In the genomic region with DNA sequence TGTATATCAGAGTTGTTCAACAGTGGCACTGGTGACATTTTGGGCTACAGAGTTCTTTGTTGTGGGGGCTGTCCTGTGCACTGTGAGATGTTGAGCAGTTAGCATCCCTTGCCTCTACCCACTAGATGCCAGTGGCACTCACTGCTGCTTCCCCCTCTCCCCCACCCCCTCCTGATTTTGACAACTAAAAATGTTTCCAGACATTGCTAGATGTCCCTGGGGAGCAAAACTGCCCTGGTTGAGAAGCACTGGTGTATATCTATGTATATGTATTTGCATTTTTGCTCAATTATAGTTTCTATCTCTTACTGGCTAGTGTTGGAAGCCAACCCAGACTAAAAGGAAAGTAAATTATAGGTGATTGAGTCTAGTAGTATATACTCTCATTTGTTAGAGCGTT, we compare ENCODE assay signal across 8 cellular contexts. TPM values are rescaled to one million over a fixed set of nuclear protein-coding genes. Genes with fewer than 3 reads are reported as not detected.
A peak's percentile ranks its signal among the peaks of the same experiment; 100 is the strongest.
DNase-seq lines count a peak whose midpoint lies in the region; ATAC-seq, FAIRE-seq and TF ChIP-seq lines count a peak whose summit lies in the region.

No MANE protein-coding gene starts in this region.

- CTCF ChIA-PET in HepG2 (lab: Yijun Ruan, JAX; ENCODE audit: low intra/inter-chr PET ratio, low total read pairs): no interaction called here
- CTCF ChIA-PET in IMR-90 (lab: Yijun Ruan, JAX): no interaction called here

- dilution Hi-C loops in IMR-90 (cut with HindIII; ENCODE audit: low sequenced_read_pairs, unreplicated experiment): no loop called here

- no peak overlapping the region for H3K23ac ChIP-seq in IMR-90 (ENCODE audit: low read depth, low read length)

- intact Hi-C loops in HepG2 (cut with micrococcal nuclease; ENCODE audit: unreplicated experiment) (loop anchor here (5.0 kb wide), 2 partner anchors 49 to 89 kb away; no protein-coding TSS in a partner anchor), IMR-90 (cut with micrococcal nuclease) (loop anchor here (10.0 kb wide), 2 partner anchors 244 to 324 kb away; no protein-coding TSS in a partner anchor), dorsolateral prefrontal cortex (cut with DNase I) (loop anchor here (5.0 to 10.0 kb wide), 5 partner anchors 66 to 264 kb away; partner anchors contain the start of gene TRIM2 (in 1 of the 2))

- peaks cover 4 to 60% (median 49%) of the 10 kb centered on the region in 4 donors for H3K4me1 ChIP-seq in liver (ENCODE audit: control insufficient read depth in 4 of 4, insufficient read depth in 4 of 4, low read length in 3 of 4)
- peaks cover 26% of the 10 kb centered on the region for H3K4me1 ChIP-seq in HepG2 (ENCODE audit: insufficient read depth, low read length)
- H3K4me1 ChIP-seq in IMR-90 (ENCODE audit: control insufficient read depth, insufficient read depth, low read length): peaks cover 2% of the 10 kb centered on the region; the same call in 1 of the 2 replicates
- peaks cover 31% of the 10 kb centered on the region for H3K4me1 ChIP-seq in thymus (ENCODE audit: control insufficient read depth, insufficient read depth, low read length)

- no peaks in the 10 kb centered on the region for H3K27me3 ChIP-seq in liver (ENCODE audit: control insufficient read depth in 4 of 4, insufficient read depth in 4 of 4, low read length in 3 of 4)
- H3K27me3 ChIP-seq in HepG2 (ENCODE audit: control insufficient read depth in 1 of 2, insufficient read depth in 2 of 2, low read length in 2 of 2): peaks cover 0 to 12% of the 10 kb centered on the region in 2 experiments; a peak in 3 of 5 replicates
- H3K27me3 ChIP-seq in IMR-90 (ENCODE audit: control insufficient read depth, insufficient read depth, low read length): no peaks in the 10 kb centered on the region
- H3K27me3 ChIP-seq in dorsolateral prefrontal cortex: no peaks in the 10 kb centered on the region
- H3K27me3 ChIP-seq in thymus (ENCODE audit: control insufficient read depth, insufficient read depth): no peaks in the 10 kb centered on the region

- no peak overlapping the region for H3K4me2 ChIP-seq in HepG2 (ENCODE audit: low read depth, low read length)
- peak overlapping the region; percentile 94 for H3K4me2 ChIP-seq in IMR-90 (ENCODE audit: low read depth, low read length)

- BruUV-seq in HepG2 (replicated peaks; lab: Mats Ljungman, UMichigan): no TSS peak
- no TSS peak for BruUV-seq in IMR-90 (replicated peaks; lab: Mats Ljungman, UMichigan)

- H3K4me3 ChIP-seq in liver (ENCODE audit: low read depth in 1 of 3, low read length in 3 of 3) (peak overlapping the region in 1 of 3 donors; percentile 21), HepG2 (replicated peaks in 1 of 3; ENCODE audit: insufficient read depth in 1 of 3, low read depth in 2 of 3, low read length in 3 of 3) (no peak overlapping the region), IMR-90 (ENCODE audit: insufficient read depth, low read depth, low read length) (no peak overlapping the region), dorsolateral prefrontal cortex (peak overlapping the region in 49 of 59 donors; percentile 3 to 90 (median 82)), thymus (ENCODE audit: low read length) (peak overlapping the region; percentile 85)

- TF ChIP-seq EP300 in HepG2 (IDR thresholded peaks at IDR 0.05; ENCODE audit: low read depth in 2 of 2, low read length in 2 of 2) (no peak), HepG2 (CRISPR knock-in tag; IDR thresholded peaks at IDR 0.05; ENCODE audit: borderline replicate concordance) (no peak)

- H4K8ac ChIP-seq in IMR-90 (ENCODE audit: low read depth in 2 of 2, low read length in 2 of 2): peak overlapping the region in 1 of 2 experiments; percentile 13; a peak in 1 of 4 replicates

- no peak for DNase-seq in HepG2 (ENCODE audit: low spot score)
- no peak for DNase-seq in IMR-90
- no peak for DNase-seq in dorsolateral prefrontal cortex
- no peak for DNase-seq in pons (ENCODE audit: low spot score)
- DNase-seq in NCI-H1092 (lab: John Stamatoyannopoulos, UW): no peak
- DNase-seq in DMS153 treated with DMSO at 0.1 percent for 48 hours (lab: John Stamatoyannopoulos, UW; ENCODE audit: unreplicated experiment): no peak

- H4K5ac ChIP-seq in IMR-90 (ENCODE audit: low read depth, low read length): no peak overlapping the region

- peaks cover 8 to 44% of the 10 kb centered on the region in 2 experiments for H3K79me1 ChIP-seq in IMR-90 (ENCODE audit: low read depth in 1 of 2, low read length in 2 of 2)

- H3K9me1 ChIP-seq in IMR-90 (ENCODE audit: insufficient read depth, low read length): peaks cover 6% of the 10 kb centered on the region

- no peak for TF ChIP-seq CTCF in liver (IDR thresholded peaks at IDR 0.05; ENCODE audit: low read depth, low read length, missing input control)
- TF ChIP-seq CTCF in HepG2 (CRISPR knock-in tag; IDR thresholded peaks at IDR 0.05): no peak
- TF ChIP-seq CTCF in IMR-90 (conservative IDR thresholded peaks at IDR 0.05; ENCODE audit: low read depth, low read length): no peak
- peak in 1 of 56 donors; percentile 8 for TF ChIP-seq CTCF in dorsolateral prefrontal cortex (IDR thresholded peaks at IDR 0.05 in 54 of 56, conservative IDR thresholded peaks at IDR 0.05 in 2 of 56; ENCODE audit: low read depth in 1 of 56, partially characterized antibody in 56 of 56)

- H3K27ac ChIP-seq in liver (ENCODE audit: low read depth in 1 of 2, low read length in 2 of 2) (peak overlapping the region; percentile 48 to 99), HepG2 (ENCODE audit: extremely low read length, insufficient read depth, low read length) (no peak overlapping the region), IMR-90 (ENCODE audit: insufficient read depth, low read length) (no peak overlapping the region), dorsolateral prefrontal cortex (peak overlapping the region in 6 of 59 donors; percentile 10 to 42 (median 25)), thymus (ENCODE audit: low read depth) (peak overlapping the region; percentile 72)

- no peaks in the 10 kb centered on the region for H3K79me2 ChIP-seq in HepG2 (ENCODE audit: insufficient read depth, low read length)

- H2AK5ac ChIP-seq in IMR-90 (ENCODE audit: low read depth, low read length): no peak overlapping the region

- H3K36me3 ChIP-seq in liver (ENCODE audit: control insufficient read depth in 4 of 4, insufficient read depth in 3 of 4, low read depth in 1 of 4, low read length in 3 of 4): no peaks in the 10 kb centered on the region
- no peaks in the 10 kb centered on the region for H3K36me3 ChIP-seq in HepG2 (replicated peaks in 1 of 2; ENCODE audit: control insufficient read depth in 1 of 2, insufficient read depth in 2 of 2, low read length in 2 of 2)
- H3K36me3 ChIP-seq in IMR-90 (ENCODE audit: control insufficient read depth, insufficient read depth, low read length): no peaks in the 10 kb centered on the region
- H3K36me3 ChIP-seq in thymus (ENCODE audit: control insufficient read depth, insufficient read depth): no peaks in the 10 kb centered on the region

- H3K14ac ChIP-seq in IMR-90 (replicated peaks; ENCODE audit: low read depth, low read length): no peak overlapping the region

- H2AK9ac ChIP-seq in IMR-90 (replicated peaks; ENCODE audit: low read depth, low read length, poor library complexity): no peak overlapping the region

- H2BK20ac ChIP-seq in IMR-90 (ENCODE audit: low read depth, low read length): no peak overlapping the region

- TF ChIP-seq POLR2A in HepG2 (IDR thresholded peaks at IDR 0.05; ENCODE audit: insufficient read depth in 1 of 2, low read depth in 2 of 2, low read length in 2 of 2): no peak
- TF ChIP-seq POLR2A in IMR-90 (IDR thresholded peaks at IDR 0.05; ENCODE audit: low read depth, low read length): no peak

- POLR2A ChIA-PET in HepG2 (lab: Yijun Ruan, JAX): no interaction called here
- POLR2A ChIA-PET in IMR-90 (lab: Charles Lee; ENCODE audit: unreplicated experiment): no interaction called here

- 53% methylated on average over 1 of the region's 1 CpG for WGBS in liver
- 100% methylated on average over 1 of the region's 1 CpG for WGBS in HepG2 (ENCODE audit: low lambda C conversion rate)
- no CpG with 5 or more reads among the region's 1 CpG for WGBS in IMR-90 (ENCODE audit: extremely low coverage in 2 of 2, insufficient read length in 1 of 2), 2 experiments
- WGBS in thymus: 7% methylated on average over 1 of the region's 1 CpG

- TF ChIP-seq RAD21 in liver (IDR thresholded peaks at IDR 0.05) (no peak), HepG2 (CRISPR knock-in tag; IDR thresholded peaks at IDR 0.05) (no peak), IMR-90 (IDR thresholded peaks at IDR 0.05; ENCODE audit: low read length) (no peak)

- H2BK5ac ChIP-seq in IMR-90 (ENCODE audit: low read depth, low read length, poor library complexity, severe bottlenecking): no peak overlapping the region

- H2AFZ ChIP-seq in HepG2 (ENCODE audit: low read length) (no peak overlapping the region), IMR-90 (replicated peaks; ENCODE audit: low read length, poor library complexity) (no peak overlapping the region)

- H3K9ac ChIP-seq in liver (ENCODE audit: low read depth in 1 of 2, low read length in 2 of 2) (peak overlapping the region; percentile 4 to 79), HepG2 (ENCODE audit: insufficient read depth, low read depth, low read length) (no peak overlapping the region), IMR-90 (ENCODE audit: low read depth, low read length) (no peak overlapping the region)

- H4K20me1 ChIP-seq in HepG2 (ENCODE audit: insufficient read depth, low read length) (no peaks in the 10 kb centered on the region), IMR-90 (ENCODE audit: insufficient read depth, low read length) (peaks cover 5% of the 10 kb centered on the region; the same call in 1 of the 2 replicates)

- H2BK120ac ChIP-seq in IMR-90 (ENCODE audit: low read depth, low read length): no peak overlapping the region

- no peak overlapping the region for H3K18ac ChIP-seq in IMR-90 (ENCODE audit: low read depth, low read length)

- in situ Hi-C loops in HepG2 (cut with HindIII; ENCODE audit: extremely low pct_ligation_motif_present, low pct_unique_long_range_greater_than_20kb) (no loop called here), IMR-90 (cut with MboI; ENCODE audit: low sequenced_read_pairs) (no loop called here)

- no peak overlapping the region for H2BK15ac ChIP-seq in IMR-90 (ENCODE audit: low read depth, low read length)

- 0 out of 2 replicates have a peak overlapping the region, but pooled peaks have one; percentile 2 for H3K4ac ChIP-seq in IMR-90 (ENCODE audit: low read depth, low read length)

- no peak overlapping the region for H3K56ac ChIP-seq in IMR-90 (ENCODE audit: extremely low read depth, insufficient read depth, low read length)

- H4K91ac ChIP-seq in IMR-90 (ENCODE audit: insufficient read depth, low read depth, low read length): no peak overlapping the region

- H3K9me3 ChIP-seq in liver (ENCODE audit: control insufficient read depth in 4 of 4, low read length in 3 of 4) (no peaks in the 10 kb centered on the region), HepG2 (ENCODE audit: low read length) (no peaks in the 10 kb centered on the region), IMR-90 (ENCODE audit: control insufficient read depth, insufficient read depth, low read length) (no peaks in the 10 kb centered on the region), thymus (ENCODE audit: control insufficient read depth) (no peaks in the 10 kb centered on the region)

- ATAC-seq in HepG2 (no peak), IMR-90 (ENCODE audit: low read depth) (no peak)

- FAIRE-seq in HepG2 (lab: Jason Lieb, UNC): no peak

RNA-seq across cellular contexts. Expression of gene TMEM131L, which starts 2.4 kb away (rescaled TPM):
- 10 to 100 TPM; 18.7 to 41.3 TPM for total RNA-seq in liver
- polyA plus RNA-seq in liver: 1 to 10 TPM; 4.9 to 7.2 TPM
- total RNA-seq in HepG2 (2016; rRNA removed; fragmentation: Illumina TruSeq; extraction: Trizol): 2.4 and 4.5 TPM in 2 replicates
- total RNA-seq in HepG2 (2016; cell fraction: cytosol; rRNA removed; fragmentation: Illumina TruSeq; extraction: Trizol; ENCODE audit: low read depth): 1.2 and 1.4 TPM in 2 replicates
- total RNA-seq in HepG2 (2016; cell fraction: insoluble cytoplasmic fraction; rRNA removed; fragmentation: Illumina TruSeq; extraction: Trizol): 2.7 and 4.5 TPM in 2 replicates
- total RNA-seq in HepG2 (2016; cell fraction: membrane; rRNA removed; fragmentation: Illumina TruSeq; extraction: Trizol): 1.1 and 2.7 TPM in 2 replicates
- total RNA-seq in HepG2 (2016; cell fraction: nucleus; rRNA removed; fragmentation: Illumina TruSeq; extraction: Trizol): 10.8 and 10.9 TPM in 2 replicates
- 2.2 and 2.8 TPM in 2 replicates for polyA plus RNA-seq in HepG2 (2011; rRNA removed)
- 1.3 and 2.2 TPM in 2 replicates for polyA plus RNA-seq in HepG2 (2011; cell fraction: cytosol; rRNA removed)
- polyA plus RNA-seq in HepG2 (2011; cell fraction: nucleus; rRNA removed): 4.1 and 4.5 TPM in 2 replicates
- 2.3 and 5.2 TPM in 2 replicates for polyA plus RNA-seq in HepG2 (2012)
- 0.16 and 0.25 TPM in 2 replicates for polyA plus RNA-seq in HepG2 (2016; cell fraction: cytosol; fragmentation: Illumina TruSeq; extraction: Trizol; ENCODE audit: low read depth)
- 1.7 and 2.1 TPM in 2 replicates for polyA plus RNA-seq in HepG2 (2016; cell fraction: insoluble cytoplasmic fraction; fragmentation: Illumina TruSeq; extraction: Trizol; ENCODE audit: low read depth)
- 0.18 and 0.30 TPM in 2 replicates for polyA plus RNA-seq in HepG2 (2016; cell fraction: membrane; fragmentation: Illumina TruSeq; extraction: Trizol; ENCODE audit: low read depth)
- 6.6 and 8.4 TPM in 2 replicates for polyA plus RNA-seq in HepG2 (2016; cell fraction: nucleus; fragmentation: Illumina TruSeq; extraction: Trizol; ENCODE audit: insufficient read depth, low read depth)
- 5.2 and 8.7 TPM in 2 replicates for polyA minus RNA-seq in HepG2 (2011; rRNA and poly(A)+ RNA removed; ENCODE audit: low replicate concordance)
- polyA minus RNA-seq in HepG2 (2011; cell fraction: cytosol; rRNA and poly(A)+ RNA removed): 3.6 and 7.2 TPM in 2 replicates
- polyA minus RNA-seq in HepG2 (2011; cell fraction: nucleus; rRNA and poly(A)+ RNA removed): 10.8 and 14.8 TPM in 2 replicates
- 16.1 and 23.8 TPM in 2 replicates for total RNA-seq in IMR-90 (2012; rRNA removed)
- polyA plus RNA-seq in IMR-90 (2012; rRNA removed): 8.2 and 8.4 TPM in 2 replicates
- polyA plus RNA-seq in IMR-90 (2012; cell fraction: cytosol; rRNA removed): 3.9 and 4.9 TPM in 2 replicates
- polyA plus RNA-seq in IMR-90 (2012; cell fraction: nucleus; rRNA removed; ENCODE audit: low replicate concordance): 10.1 and 26.3 TPM in 2 replicates
- 10 to 100 TPM in 40 of 120 experiments, 1 to 10 TPM in 80; 3.8 to 16.5 (median 8.7) TPM for total RNA-seq in dorsolateral prefrontal cortex
- polyA plus RNA-seq in thymus: 32.8 TPM

Comparison
In these comparisons a context has a peak if more than half of its experiments do, and no peak if none do; other contexts are left out.
1. H3K27ac ChIP-seq: peak in liver (2 of 2) and thymus (single experiment); none in HepG2 (single experiment) and IMR-90 (single experiment).
2. H3K9ac ChIP-seq: peak in liver (2 of 2); none in HepG2 (single experiment) and IMR-90 (single experiment).
3. H3K4me3 ChIP-seq: peak in dorsolateral prefrontal cortex (49 of 59) and thymus (single experiment); none in HepG2 (0 of 3) and IMR-90 (single experiment).